8 cellular contexts compared by ENCODE assay signal in the genomic region with DNA sequence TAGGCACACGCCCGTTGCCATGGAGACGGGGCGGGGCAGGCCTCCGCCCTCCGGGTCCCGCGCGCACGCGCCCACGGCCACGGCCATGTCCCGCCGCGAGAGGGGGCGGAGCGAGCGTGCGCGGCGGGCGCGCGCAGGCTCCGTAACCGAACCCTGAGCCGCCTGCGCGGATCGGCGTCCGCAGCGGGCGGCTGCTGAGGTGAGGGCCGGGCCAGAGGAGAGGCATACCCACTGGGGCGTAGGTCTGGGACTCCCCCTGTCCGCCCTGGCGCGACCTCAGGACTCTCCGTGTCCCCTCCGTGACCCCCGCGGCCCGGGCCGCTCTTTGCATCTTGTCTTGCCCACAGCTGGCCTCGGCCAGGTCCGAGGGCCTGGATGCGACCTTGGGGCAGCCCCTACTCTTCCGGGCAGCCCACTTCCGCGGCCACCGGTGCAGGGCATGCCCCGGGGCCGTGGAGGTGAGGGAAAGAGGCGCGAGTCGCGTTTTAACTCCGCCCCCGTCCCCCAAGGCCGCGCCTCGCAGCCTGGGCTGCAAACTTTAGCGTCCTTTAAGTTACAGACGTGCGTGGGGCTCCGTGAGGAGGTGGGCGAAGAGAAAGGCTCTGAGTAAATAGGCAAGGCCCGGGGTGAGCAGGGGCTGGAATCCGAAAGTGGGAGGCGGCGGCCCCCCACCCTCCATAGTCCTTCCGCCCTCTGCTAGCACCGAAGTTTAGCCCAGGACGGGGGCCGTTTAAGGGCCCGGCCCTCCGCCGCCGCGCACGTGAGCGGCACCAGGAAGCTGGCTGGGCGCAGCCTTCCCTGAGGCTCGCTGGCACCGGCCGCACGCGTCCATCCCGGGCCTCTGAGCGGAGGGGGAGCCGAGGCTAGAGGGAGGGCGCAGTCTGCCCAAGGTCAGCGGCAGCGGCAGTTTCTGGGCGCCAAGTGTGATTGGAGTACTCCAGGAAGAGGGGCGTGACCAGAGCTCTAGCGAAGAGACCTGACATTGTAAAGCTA. TPM values are rescaled to one million over a fixed set of nuclear protein-coding genes. Genes with fewer than 3 reads are reported as not detected.
DNase-seq lines count a peak whose midpoint lies in the region; ATAC-seq and TF ChIP-seq lines count a peak whose summit lies in the region.

A gene with protein sequence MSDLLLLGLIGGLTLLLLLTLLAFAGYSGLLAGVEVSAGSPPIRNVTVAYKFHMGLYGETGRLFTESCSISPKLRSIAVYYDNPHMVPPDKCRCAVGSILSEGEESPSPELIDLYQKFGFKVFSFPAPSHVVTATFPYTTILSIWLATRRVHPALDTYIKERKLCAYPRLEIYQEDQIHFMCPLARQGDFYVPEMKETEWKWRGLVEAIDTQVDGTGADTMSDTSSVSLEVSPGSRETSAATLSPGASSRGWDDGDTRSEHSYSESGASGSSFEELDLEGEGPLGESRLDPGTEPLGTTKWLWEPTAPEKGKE (plus strand): TSS at position 163 of the 993 bp plus-strand sequence. CDS start 3,053 bp downstream, outside the sequence.

- H2AFZ ChIP-seq in KMS-11 (ENCODE audit: low read depth) = peak within 1 kb of the TSS; percentile 78

- peak within 1 kb of the TSS; percentile 87 for H3K4me2 ChIP-seq in KMS-11

- H3K4me3 Mint-ChIP-seq in activated naive CD4-positive, alpha-beta T cell treated with anti-CD3 and anti-CD28 coated beads for 36 hours = peak within 1 kb of the TSS; percentile 85

- no peaks in the 10 kb centered on the region for H3K27me3 Mint-ChIP-seq in activated naive CD4-positive, alpha-beta T cell treated with anti-CD3 and anti-CD28 coated beads for 36 hours (ENCODE audit: low read depth)

- no peaks in the 10 kb centered on the region for H3K27me3 ChIP-seq in KMS-11 (ENCODE audit: insufficient read depth, low read depth)

- peaks cover 13% of the 10 kb centered on the region for H3K36me3 Mint-ChIP-seq in activated naive CD4-positive, alpha-beta T cell treated with anti-CD3 and anti-CD28 coated beads for 36 hours (ENCODE audit: low read depth)

- H3K79me2 ChIP-seq in KMS-11 (ENCODE audit: insufficient read depth, low read depth) = no peaks in the 10 kb centered on the region

- DNase-seq in EL = peak; percentile 85
- DNase-seq in SK-N-MC (ENCODE audit: low read depth, low spot score) = no peak
- DNase-seq in activated naive CD4-positive, alpha-beta T cell treated with anti-CD3 and anti-CD28 coated beads for 36 hours = peak; percentile 85
- DNase-seq in germinal center (ENCODE audit: low spot score) = peak; percentile 98
- peak in 53 of 56 donors; percentile 38 to 90 (median 74) for DNase-seq in nucleus accumbens (lab: John Stamatoyannopoulos, UW)
- DNase-seq in superior temporal gyrus (ENCODE audit: extremely low spot score) = peak; percentile 91

- no peaks in the 10 kb centered on the region for H3K9me3 Mint-ChIP-seq in activated naive CD4-positive, alpha-beta T cell treated with anti-CD3 and anti-CD28 coated beads for 36 hours

- peak within 1 kb of the TSS; percentile 73 for H3K9ac ChIP-seq in KMS-11
- peak within 1 kb of the TSS; percentile 84 for H3K9ac ChIP-seq in SK-N-MC (ENCODE audit: insufficient read length)

- H4K20me1 ChIP-seq in KMS-11 (ENCODE audit: insufficient read depth) = no peaks in the 10 kb centered on the region

- H3K9me3 ChIP-seq in SK-N-MC (ENCODE audit: low read depth, low read length) = no peaks in the 10 kb centered on the region

- H3K4me3 ChIP-seq in KMS-11 (IDR thresholded peaks at IDR 0.05; ENCODE audit: insufficient read depth, low read depth, low read length) (no peak within 1 kb of the TSS), SK-N-MC (peak within 1 kb of the TSS; percentile 82)

- peaks cover 32% of the 10 kb centered on the region for H3K4me1 ChIP-seq in KMS-11 (ENCODE audit: low read depth, poor library complexity, severe bottlenecking)

- H3K4me1 Mint-ChIP-seq in activated naive CD4-positive, alpha-beta T cell treated with anti-CD3 and anti-CD28 coated beads for 36 hours (ENCODE audit: low read depth) = peaks cover 64% of the 10 kb centered on the region

- H3K27ac ChIP-seq in KMS-11 = peak within 1 kb of the TSS; percentile 65
- no peak within 1 kb of the TSS for H3K27ac ChIP-seq in SK-N-MC

- peak within 1 kb of the TSS; percentile 66 for H3K27ac Mint-ChIP-seq in activated naive CD4-positive, alpha-beta T cell treated with anti-CD3 and anti-CD28 coated beads for 36 hours

- ATAC-seq in GM21723 (IDR thresholded peaks at IDR 0.05; ENCODE audit: unreplicated experiment) = peak; percentile 72

- no peak for TF ChIP-seq CTCF in KMS-11 (conservative IDR thresholded peaks at IDR 0.05; ENCODE audit: low read depth, low read length)

- CTCF ChIA-PET in activated naive CD4-positive, alpha-beta T cell treated with anti-CD3 and anti-CD28 coated beads for 36 hours (lab: Charles Lee) = interaction anchor here (0.6 to 8.6 kb wide), 9 partner anchors 10 to 170 kb away, joined by 3 to 146 read pairs (median 4); a partner anchor contains a TSS

- H3K36me3 ChIP-seq in KMS-11 (ENCODE audit: insufficient read depth) (no peaks in the 10 kb centered on the region), SK-N-MC (ENCODE audit: insufficient read depth, low read length) (no peaks in the 10 kb centered on the region)

- intact Hi-C loops in activated naive CD4-positive, alpha-beta T cell treated with anti-CD3 and anti-CD28 coated beads for 36 hours (cut with micrococcal nuclease) = loop anchor here (1.0 to 5.0 kb wide), 4 partner anchors 11 to 1055 kb away; a partner anchor contains a TSS

RNA-seq across cellular contexts. Expression of the gene that starts here (rescaled TPM):
- 10 to 100 TPM; 23.7 to 26.6 TPM for total RNA-seq in activated naive CD4-positive, alpha-beta T cell treated with anti-CD3 and anti-CD28 coated beads for 36 hours
